In genomic region chr13:75788494-75788991, GRCh38 we compare ENCODE assay signal across 10 cellular contexts.
A peak's percentile ranks its signal among the peaks of the same experiment; 100 is the strongest.
DNase-seq lines count a peak whose midpoint lies in the region; ATAC-seq and TF ChIP-seq lines count a peak whose summit lies in the region.
"Had no signal": no experiment of that assay in that cellular context is flagged by ENCODE, and none has a peak within 500 bp of the region (broad histone marks: within the 10 kb centered on the region; RNA-seq: fewer than 3 reads in every experiment).

No MANE protein-coding gene starts in this region.

- H4K20me1 ChIP-seq in fibroblast of lung (ENCODE audit: control insufficient read depth, extremely low read depth, insufficient read depth, low read length) = no peaks in the 10 kb centered on the region

- H3K4me1 ChIP-seq in fibroblast of lung (ENCODE audit: control insufficient read depth, extremely low read depth, insufficient read depth, low read length) (peaks cover 28% of the 10 kb centered on the region), BE2C (0 out of 2 replicates have a peak, but pooled peaks cover 5% of the 10 kb centered on the region)
- H3K4me1 ChIP-seq: parathyroid adenoma had no signal

- peaks cover 2% of the 10 kb centered on the region for H3K36me3 ChIP-seq in fibroblast of lung (ENCODE audit: control insufficient read depth, insufficient read depth, low read length)
- H3K36me3 ChIP-seq in BE2C = no peaks in the 10 kb centered on the region

- no peak overlapping the region for H3K9ac ChIP-seq in fibroblast of lung (ENCODE audit: insufficient read depth, low read length)
- H3K9ac ChIP-seq: parathyroid adenoma had no signal

- ATAC-seq in omental fat pad (ENCODE audit: low FRiP score) = peak; percentile 22
- ATAC-seq in GM21529 (IDR thresholded peaks at IDR 0.05; ENCODE audit: unreplicated experiment) = no peak

- H3K4me3 ChIP-seq in fibroblast of lung (replicated peaks in 1 of 4; ENCODE audit: control extremely low read depth in 1 of 4, insufficient read depth in 1 of 4, low read depth in 3 of 4, low read length in 4 of 4) (no peak overlapping the region), BE2C (ENCODE audit: low read depth, low read length) (no peak overlapping the region)

- DNase-seq in CMK (ENCODE audit: low read depth) (peak; percentile 17), NCI-H524 treated with DMSO at 0.1 percent for 48 hours (lab: John Stamatoyannopoulos, UW) (peak; percentile 27), fibroblast of lung (ENCODE audit: low read depth in 2 of 2) (peak; percentile 90 to 92), omental fat pad (ENCODE audit: low spot score) (no peak), GM20000 (ENCODE audit: low spot score) (no peak), MV-4-11 (lab: John Stamatoyannopoulos, UW) (no peak), BE2C (no peak)
- DNase-seq: stimulated activated CD8-positive, alpha-beta memory T cell treated with anti-CD3 and anti-CD28 coated beads, Interleukin-4, amount 100 ng/mL, for 48 hours had no signal

- H3K27me3 ChIP-seq in fibroblast of lung (ENCODE audit: control insufficient read depth, insufficient read depth, low read length) (no peaks in the 10 kb centered on the region), BE2C (no peaks in the 10 kb centered on the region)

- peaks cover 74% of the 10 kb centered on the region for H3K79me2 ChIP-seq in fibroblast of lung (ENCODE audit: control insufficient read depth, insufficient read depth, low read length)
- H3K79me2 ChIP-seq: parathyroid adenoma had no signal

- H3K27ac ChIP-seq in fibroblast of lung (ENCODE audit: insufficient read depth, low read length) = peak overlapping the region; percentile 44
- H3K27ac ChIP-seq: parathyroid adenoma had no signal

- no peaks in the 10 kb centered on the region for H3K9me3 ChIP-seq in fibroblast of lung (ENCODE audit: control insufficient read depth, insufficient read depth, low read depth, low read length)
- no peaks in the 10 kb centered on the region for H3K9me3 ChIP-seq in BE2C

- no peak for TF ChIP-seq CTCF in fibroblast of lung (conservative IDR thresholded peaks at IDR 0.05 in 1 of 2, IDR thresholded peaks at IDR 0.05 in 1 of 2; ENCODE audit: low read depth in 1 of 2, low read length in 2 of 2)
- no peak for TF ChIP-seq CTCF in omental fat pad (IDR thresholded peaks at IDR 0.05)
- TF ChIP-seq CTCF in GM20000 (IDR thresholded peaks at IDR 0.05; ENCODE audit: extremely low read depth, missing control alignments) = no peak
- TF ChIP-seq CTCF in BE2C (IDR thresholded peaks at IDR 0.05; ENCODE audit: low read depth, low read length) = no peak

- H3K4me2 ChIP-seq in fibroblast of lung (ENCODE audit: extremely low read depth, insufficient read depth, low read length) = peak overlapping the region; percentile 32

- no peak overlapping the region for H2AFZ ChIP-seq in fibroblast of lung (ENCODE audit: low read length)
- H2AFZ ChIP-seq: parathyroid adenoma had no signal

Comparison
In these comparisons a context has a peak if more than half of its experiments do, and no peak if none do; other contexts are left out.
1. DNase-seq: peak in CMK (single experiment), NCI-H524 treated with DMSO at 0.1 percent for 48 hours (single experiment) and fibroblast of lung (2 of 2); none in omental fat pad (single experiment), GM20000 (single experiment), MV-4-11 (single experiment) and BE2C (single experiment).